Comparison of ENCODE assay signal across 20 cellular contexts in the genomic region with DNA sequence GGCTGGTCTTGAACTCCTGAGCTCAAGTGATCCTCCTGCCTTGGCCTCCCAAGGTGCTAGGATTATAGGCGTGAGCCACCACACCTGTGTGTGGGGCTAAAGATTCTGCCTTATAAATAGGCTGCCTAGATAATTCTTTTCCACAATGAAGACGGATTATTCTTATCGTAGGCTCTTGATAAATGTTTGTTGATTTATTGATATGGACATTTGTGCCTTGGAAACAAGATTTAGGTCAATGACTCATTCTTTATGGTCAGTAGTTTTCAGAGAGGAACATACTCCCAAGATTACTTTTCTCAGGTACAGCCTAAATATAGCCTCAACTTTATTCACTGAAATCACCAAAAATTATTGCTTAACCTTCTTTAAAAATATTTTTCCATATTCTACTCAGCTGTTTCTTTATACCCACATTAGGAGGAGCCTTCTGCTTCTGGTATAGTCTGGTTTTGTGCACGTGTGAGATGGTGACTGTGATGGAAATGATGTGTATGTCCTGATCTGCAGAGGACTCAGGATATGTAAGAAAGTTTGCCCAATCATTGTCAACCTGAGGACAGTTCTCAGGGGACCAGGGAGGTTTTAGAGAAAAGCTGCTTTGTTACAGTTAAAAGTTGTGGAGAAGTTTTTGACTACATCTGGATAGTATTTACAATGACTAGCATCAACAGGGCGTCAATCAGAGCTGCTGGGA.
"Had no signal": no experiment of that assay in that cellular context is flagged by ENCODE, and none has a peak within 500 bp of the region (broad histone marks: within the 10 kb centered on the region; RNA-seq: fewer than 3 reads in every experiment).

No MANE protein-coding gene starts in this region.

- H3K4me3 ChIP-seq: ascending aorta, cardiac muscle cell, psoas muscle, right lobe of liver, smooth muscle cell, testis, upper lobe of right lung had no signal

- H3K9me3 ChIP-seq: ascending aorta, psoas muscle, right lobe of liver, testis, upper lobe of right lung had no signal

- H3K4me2 ChIP-seq: smooth muscle cell had no signal

- H3K9me3 Mint-ChIP-seq: activated CD4-positive, alpha-beta T cell treated with anti-CD3 and anti-CD28 coated beads, Interleukin-2, amount 10 ng/mL, durations not matched to agents 24 days and 14 days; activated naive CD4-positive, alpha-beta T cell treated with anti-CD3 and anti-CD28 coated beads for 36 hours; activated T-cell treated with anti-CD3 and anti-CD28 coated beads, Interleukin-2, amount 50 U/mL, for 24 hours; dendritic cell treated with granulocyte-macrophage colony-stimulating factor and Interleukin-4, amounts not matched to agents 40 ng/mL and 50 ng/mL, for 4 days; memory B cell; stimulated activated naive CD8-positive, alpha-beta T cell treated with anti-CD3 and anti-CD28 coated beads, Interleukin-15, amount 100 ng/mL, for 72 hours had no signal

- H3K4me1 ChIP-seq: ascending aorta, psoas muscle, right lobe of liver, testis, upper lobe of right lung had no signal

- H3K36me3 ChIP-seq: ascending aorta, cardiac muscle cell, right lobe of liver, upper lobe of right lung had no signal

- H3K27ac Mint-ChIP-seq: activated CD4-positive, alpha-beta T cell treated with anti-CD3 and anti-CD28 coated beads, Interleukin-2, amount 10 ng/mL, durations not matched to agents 24 days and 14 days; activated CD8-positive, alpha-beta T cell treated with anti-CD3 and anti-CD28 coated beads, Interleukin-2, amount 10 ng/mL, durations not matched to agents 7 days and 5 days; activated naive CD4-positive, alpha-beta T cell treated with anti-CD3 and anti-CD28 coated beads for 36 hours; activated T-cell treated with anti-CD3 and anti-CD28 coated beads, Interleukin-2, amount 50 U/mL, for 24 hours; dendritic cell treated with granulocyte-macrophage colony-stimulating factor and Interleukin-4, amounts not matched to agents 40 ng/mL and 50 ng/mL, for 4 days; memory B cell had no signal

- H3K27me3 ChIP-seq: ascending aorta, cardiac muscle cell, right lobe of liver, testis, upper lobe of right lung had no signal

- H3K36me3 Mint-ChIP-seq: memory B cell had no signal

- H3K4me3 Mint-ChIP-seq: activated CD4-positive, alpha-beta T cell treated with anti-CD3 and anti-CD28 coated beads, Interleukin-2, amount 10 ng/mL, durations not matched to agents 24 days and 14 days; activated CD8-positive, alpha-beta T cell treated with anti-CD3 and anti-CD28 coated beads, Interleukin-2, amount 10 ng/mL, durations not matched to agents 7 days and 5 days; activated naive CD4-positive, alpha-beta T cell treated with anti-CD3 and anti-CD28 coated beads for 36 hours; activated T-cell treated with anti-CD3 and anti-CD28 coated beads, Interleukin-2, amount 50 U/mL, for 24 hours; dendritic cell treated with granulocyte-macrophage colony-stimulating factor and Interleukin-4, amounts not matched to agents 40 ng/mL and 50 ng/mL, for 4 days; memory B cell; stimulated activated naive CD8-positive, alpha-beta T cell treated with anti-CD3 and anti-CD28 coated beads, Interleukin-15, amount 100 ng/mL, for 72 hours had no signal

- H3K27ac ChIP-seq: ascending aorta, cardiac muscle cell, psoas muscle, right lobe of liver, testis, upper lobe of right lung had no signal

- DNase-seq: activated CD4-positive, alpha-beta T cell treated with anti-CD3 and anti-CD28 coated beads, Interleukin-2, amount 10 ng/mL, durations not matched to agents 24 days and 14 days; activated CD4-positive, CD25-positive, alpha-beta regulatory T cell; activated CD8-positive, alpha-beta T cell treated with anti-CD3 and anti-CD28 coated beads, Interleukin-2, amount 10 ng/mL, durations not matched to agents 7 days and 5 days; activated naive CD4-positive, alpha-beta T cell treated with anti-CD3 and anti-CD28 coated beads for 36 hours; activated T-cell treated with anti-CD3 and anti-CD28 coated beads, Interleukin-2, amount 50 U/mL, for 24 hours; effector memory CD4-positive, alpha-beta T cell; occipital lobe; psoas muscle; right lobe of liver; stimulated activated CD4-positive, alpha-beta T cell treated with anti-CD3 and anti-CD28 coated beads, Interleukin-4, amount 100 ng/mL, for 1 hour; stimulated activated naive CD8-positive, alpha-beta T cell treated with anti-CD3 and anti-CD28 coated beads, Interleukin-15, amount 100 ng/mL, for 72 hours; T-helper 1 cell; T1000; testis; upper lobe of right lung had no signal

- H3K27me3 Mint-ChIP-seq: memory B cell; stimulated activated naive CD8-positive, alpha-beta T cell treated with anti-CD3 and anti-CD28 coated beads, Interleukin-15, amount 100 ng/mL, for 72 hours had no signal

- H3K4me1 Mint-ChIP-seq: activated CD4-positive, alpha-beta T cell treated with anti-CD3 and anti-CD28 coated beads, Interleukin-2, amount 10 ng/mL, durations not matched to agents 24 days and 14 days; memory B cell; stimulated activated naive CD8-positive, alpha-beta T cell treated with anti-CD3 and anti-CD28 coated beads, Interleukin-15, amount 100 ng/mL, for 72 hours had no signal

- ATAC-seq: activated CD8-positive, alpha-beta T cell treated with anti-CD3 and anti-CD28 coated beads, Interleukin-2, amount 10 ng/mL, durations not matched to agents 7 days and 5 days; psoas muscle; right lobe of liver; stimulated activated naive CD8-positive, alpha-beta T cell treated with anti-CD3 and anti-CD28 coated beads, Interleukin-15, amount 100 ng/mL, for 72 hours; upper lobe of right lung had no signal
